Comparison of ENCODE assay signal across 9 cellular contexts in genomic region chrX:46757593-46757992, GRCh38. TPM values are rescaled to one million over a fixed set of nuclear protein-coding genes. Genes with fewer than 3 reads are reported as not detected.
DNase-seq lines count a peak whose midpoint lies in the region; ATAC-seq, FAIRE-seq and TF ChIP-seq lines count a peak whose summit lies in the region.
"Had no signal": no experiment of that assay in that cellular context is flagged by ENCODE, and none has a peak within 500 bp of the region (broad histone marks: within the 10 kb centered on the region; RNA-seq: fewer than 3 reads in every experiment).

No MANE protein-coding gene starts in this region.

- H3K27ac ChIP-seq in BLaER1 treated with 17β-estradiol and CSF1 and Interleukin-3, amounts not matched to agents 10 nM and 100 nM = peak overlapping the region in 1 of 11 experiments; percentile 55; a peak in 2 of 22 replicates
- H3K27ac ChIP-seq in GM12878 (ENCODE audit: control insufficient read depth, insufficient read depth) = peak overlapping the region; percentile 63

- peaks cover 62% of the 10 kb centered on the region for H3K79me2 ChIP-seq in GM12878 (ENCODE audit: control insufficient read depth, insufficient read depth, low read length)

- TF ChIP-seq EP300 in GM12878 (IDR thresholded peaks at IDR 0.05; ENCODE audit: borderline replicate concordance in 1 of 2, control insufficient read depth in 1 of 2, low read depth in 2 of 2, low read length in 2 of 2) = no peak

- TF ChIP-seq RAD21 in GM12878 (IDR thresholded peaks at IDR 0.05; ENCODE audit: insufficient read depth, low read depth, low read length) = no peak

- SMC1A ChIA-PET in GM12878 (lab: Charles Lee; ENCODE audit: uncharacterized antibody, unreplicated experiment) = interaction anchor here (0.9 to 2.5 kb wide), 6 partner anchors 35 to 148 kb away, joined by 3 to 7 read pairs (median 4); no protein-coding TSS in a partner anchor

- H2AFZ ChIP-seq in GM12878 (ENCODE audit: control insufficient read depth, low read depth, low read length) = no peak overlapping the region

- H3K4me3 ChIP-seq in BLaER1 treated with 17β-estradiol and CSF1 and Interleukin-3, amounts not matched to agents 10 nM and 100 nM = peak overlapping the region; percentile 58 to 78 (median 72); a peak in 18 of 20 replicates
- H3K4me3 ChIP-seq in GM12878 (peak overlapping the region; percentile 69), mucosa of stomach (ENCODE audit: low read length) (no peak overlapping the region)

- no peaks in the 10 kb centered on the region for H3K36me3 ChIP-seq in BLaER1 treated with 17β-estradiol and CSF1 and Interleukin-3, amounts not matched to agents 10 nM and 100 nM
- H3K36me3 ChIP-seq in GM12878 (ENCODE audit: control insufficient read depth in 2 of 2, insufficient read depth in 2 of 2, low read length in 1 of 2) (no peaks in the 10 kb centered on the region), mucosa of stomach (ENCODE audit: control insufficient read depth, insufficient read depth, low read length) (no peaks in the 10 kb centered on the region)

- ATAC-seq in GM12878 = peak; percentile 4; the same call in 2 of the 3 replicates
- no peak for ATAC-seq in GM18520 (IDR thresholded peaks at IDR 0.05; ENCODE audit: unreplicated experiment)
- no peak for ATAC-seq in GM21515 (IDR thresholded peaks at IDR 0.05; ENCODE audit: unreplicated experiment)

- H4K20me1 ChIP-seq in BLaER1 treated with 17β-estradiol and CSF1 and Interleukin-3, amounts not matched to agents 10 nM and 100 nM = no peaks in the 10 kb centered on the region
- H4K20me1 ChIP-seq in GM12878 (ENCODE audit: control insufficient read depth, insufficient read depth) = no peaks in the 10 kb centered on the region

- FAIRE-seq in GM12878 (lab: Jason Lieb, UNC) = no peak
- FAIRE-seq in frontal cortex (lab: Jason Lieb, UNC) = no peak

- H3K4me2 ChIP-seq in BLaER1 treated with 17β-estradiol and CSF1 and Interleukin-3, amounts not matched to agents 10 nM and 100 nM = peak overlapping the region; percentile 69 to 85 (median 73)
- H3K4me2 ChIP-seq in GM12878 (ENCODE audit: control insufficient read depth, insufficient read depth) = peak overlapping the region; percentile 71

- TF ChIP-seq CTCF in GM12878 (IDR thresholded peaks at IDR 0.05 in 2 of 3, conservative IDR thresholded peaks at IDR 0.05 in 1 of 3; ENCODE audit: control insufficient read depth in 2 of 3, extremely low read depth in 1 of 3, insufficient read depth in 1 of 3, low read depth in 3 of 3, low read length in 3 of 3) = no peak

- in situ Hi-C loops in GM12878 (cut with MboI) = no loop called here

- CTCF ChIA-PET in GM12878 (lab: Yijun Ruan, JAX) = interaction anchor here (1.3 to 8.4 kb wide), 4 partner anchors 31 to 75 kb away, joined by 3 to 110 read pairs (median 3); no protein-coding TSS in a partner anchor

- no TSS peak for BruUV-seq in GM12878 (replicated peaks; lab: Mats Ljungman, UMichigan)

- POLR2A ChIA-PET in GM12878 (lab: Charles Lee) = interaction anchor here (1.4 kb wide), 1 partner anchor 65 kb away, joined by 5 read pairs; no protein-coding TSS in a partner anchor

- peaks cover 0 to 6% (median 0%) of the 10 kb centered on the region in 11 experiments; a peak in 8 of 22 replicates for H3K27me3 ChIP-seq in BLaER1 treated with 17β-estradiol and CSF1 and Interleukin-3, amounts not matched to agents 10 nM and 100 nM
- H3K27me3 ChIP-seq in GM12878 (replicated peaks in 1 of 2; ENCODE audit: control insufficient read depth in 2 of 2, insufficient read depth in 2 of 2, low read length in 1 of 2) (no peaks in the 10 kb centered on the region), mucosa of stomach (ENCODE audit: control insufficient read depth, insufficient read depth, low read length) (no peaks in the 10 kb centered on the region)

- peaks cover 32 to 52% (median 39%) of the 10 kb centered on the region in 10 experiments for H3K4me1 ChIP-seq in BLaER1 treated with 17β-estradiol and CSF1 and Interleukin-3, amounts not matched to agents 10 nM and 100 nM
- H3K4me1 ChIP-seq in GM12878 (ENCODE audit: control insufficient read depth, insufficient read depth, low read length) (0 out of 2 replicates have a peak, but pooled peaks cover 3% of the 10 kb centered on the region), mucosa of stomach (ENCODE audit: control insufficient read depth, insufficient read depth, low read length) (peaks cover 4% of the 10 kb centered on the region)

- peak overlapping the region in 6 of 11 experiments; percentile 62 to 77 (median 73); a peak in 9 of 22 replicates for H3K9ac ChIP-seq in BLaER1 treated with 17β-estradiol and CSF1 and Interleukin-3, amounts not matched to agents 10 nM and 100 nM
- H3K9ac ChIP-seq in GM12878 (ENCODE audit: control insufficient read depth, insufficient read depth, low read length) (peak overlapping the region; percentile 74), mucosa of stomach (ENCODE audit: low read length) (peak overlapping the region; percentile 47)

- intact Hi-C loops in GM12878 (cut with micrococcal nuclease; ENCODE audit: unreplicated experiment) = loop anchor here (5.0 kb wide), 3 partner anchors 45 to 335 kb away; no protein-coding TSS in a partner anchor

- TF ChIP-seq POLR2A in GM12878 (IDR thresholded peaks at IDR 0.05; ENCODE audit: low read depth, low read length) = no peak

- peak; percentile 69 for DNase-seq in HT1080 (ENCODE audit: low read depth)
- DNase-seq in GM12878 (ENCODE audit: low read depth, low spot score) = no peak
- DNase-seq in COLO668 (lab: John Stamatoyannopoulos, UW; ENCODE audit: unreplicated experiment) = no peak
- DNase-seq in frontal cortex (ENCODE audit: low spot score in 2 of 2) = no peak
- DNase-seq: islet precursor cell had no signal

- 25% methylated on average over 8 of the region's 8 CpGs for WGBS in GM12878 (ENCODE audit: insufficient coverage, insufficient replicate concordance, low lambda C conversion rate, missing lambda C conversion rate)

- RAD21 ChIA-PET in GM12878 (lab: Charles Lee; ENCODE audit: unreplicated experiment) = interaction anchor here (1.0 to 1.7 kb wide), 4 partner anchors 13 to 71 kb away, joined by 3 to 5 read pairs (median 4); no protein-coding TSS in a partner anchor

- peaks cover 15 to 27% (median 22%) of the 10 kb centered on the region in 11 experiments for H3K9me3 ChIP-seq in BLaER1 treated with 17β-estradiol and CSF1 and Interleukin-3, amounts not matched to agents 10 nM and 100 nM (replicated peaks in 1 of 11)
- H3K9me3 ChIP-seq in GM12878 (replicated peaks; ENCODE audit: control insufficient read depth, insufficient read depth, low read length) (no peaks in the 10 kb centered on the region; the same call in 1 of the 3 replicates), mucosa of stomach (ENCODE audit: control insufficient read depth, low read length) (no peaks in the 10 kb centered on the region)

TF ChIP-seq in GM12878, 131 proteins besides CTCF, POLR2A, EP300 and RAD21:
- TF ChIP-seq YY1 (IDR thresholded peaks at IDR 0.05; ENCODE audit: low read depth, low read length) = peak; percentile 63; the same call in 1 of the 2 replicates
- TF ChIP-seq NFXL1 (IDR thresholded peaks at IDR 0.05; ENCODE audit: borderline replicate concordance) = no peak
- TF ChIP-seq BHLHE40 (IDR thresholded peaks at IDR 0.05; ENCODE audit: borderline replicate concordance in 1 of 2, low read depth in 2 of 2, low read length in 1 of 2) = no peak

RNA-seq across cellular contexts. Expression of gene SLC9A7, which starts 1.3 kb away (rescaled TPM):
- 18.4 and 22.8 TPM in 2 replicates for total RNA-seq in HT1080 (2014; rRNA removed; shearing (Covaris generic))
- 20.3 and 24.0 TPM in 2 replicates for polyA plus RNA-seq in HT1080 (2015; cell fraction: cytosol; rRNA removed)
- polyA plus RNA-seq in HT1080 (2015; cell fraction: nucleus; rRNA removed) = 30.7 and 30.8 TPM in 2 replicates
- total RNA-seq in GM12878 (2013; cell fraction: nucleolus; rRNA removed) = 129 and 137 TPM in 2 replicates
- 54.2 and 56.2 TPM in 2 replicates for total RNA-seq in GM12878 (2014; rRNA removed)
- 61.9 and 62.8 TPM in 2 replicates for total RNA-seq in GM12878 (2014; rRNA removed; fragmentation: Illumina TruSeq; extraction: Trizol)
- total RNA-seq in GM12878 (2021) = 52.6 and 57.2 TPM in 2 replicates
- polyA plus RNA-seq in GM12878 (2011; ENCODE audit: low read depth) = 21.8 TPM
- 45.3 and 53.4 TPM in 2 replicates for polyA plus RNA-seq in GM12878 (2011; rRNA removed)
- 48.3 and 50.4 TPM in 2 replicates for polyA plus RNA-seq in GM12878 (2011; cell fraction: cytosol; rRNA removed)
- 47.2 and 56.5 TPM in 2 replicates for polyA plus RNA-seq in GM12878 (2011; cell fraction: nucleus; rRNA removed)
- polyA plus RNA-seq in GM12878 (2012) = 21.8 and 22.6 TPM in 2 replicates
- polyA plus RNA-seq in GM12878 (2014; fragmentation: Illumina TruSeq; extraction: Trizol) = 31.0 and 36.2 TPM in 2 replicates
- polyA plus RNA-seq in GM12878 (2014; fragmentation: Nextera tagmentation; extraction: Ambion mirVana) = 1 to 10 TPM; 5.0 to 5.2 TPM
- polyA plus RNA-seq in GM12878 (2014; rRNA removed) = 24.8 and 28.4 TPM in 2 replicates
- polyA plus RNA-seq in GM12878 (2016; fragmentation: Nextera tagmentation; extraction: Ambion mirVana) = 10 to 100 TPM; 13.1 to 14.1 TPM
- 162 and 177 TPM in 2 replicates for polyA minus RNA-seq in GM12878 (2011; rRNA and poly(A)+ RNA removed)
- polyA minus RNA-seq in GM12878 (2011; cell fraction: cytosol; rRNA and poly(A)+ RNA removed) = 36.6 and 42.8 TPM in 2 replicates
- polyA minus RNA-seq in GM12878 (2011; cell fraction: nucleus; rRNA and poly(A)+ RNA removed) = 28.0 and 49.2 TPM in 2 replicates
- 30.6 TPM for total RNA-seq in frontal cortex
